36 cellular contexts compared by ENCODE assay signal in genomic region chr7:116045532-116045931, GRCh38. TPM values are rescaled to one million over a fixed set of nuclear protein-coding genes. Genes with fewer than 3 reads are reported as not detected.
DNase-seq lines count a peak whose midpoint lies in the region; ATAC-seq, FAIRE-seq and TF ChIP-seq lines count a peak whose summit lies in the region.
"Had no signal": no experiment of that assay in that cellular context is flagged by ENCODE, and none has a peak within 500 bp of the region (broad histone marks: within the 10 kb centered on the region; RNA-seq: fewer than 3 reads in every experiment).

No MANE protein-coding gene starts in this region.

- POLR2A ChIA-PET in activated CD4-positive, alpha-beta T cell treated with anti-CD3 and anti-CD28 coated beads for 36 hours (lab: Charles Lee), result no interaction called here

- peaks cover 3% of the 10 kb centered on the region for H3K9me3 Mint-ChIP-seq in activated CD4-positive, alpha-beta T cell treated with anti-CD3 and anti-CD28 coated beads for 36 hours (ENCODE audit: low read depth)

- no peaks in the 10 kb centered on the region for H3K36me3 Mint-ChIP-seq in activated CD4-positive, alpha-beta T cell treated with anti-CD3 and anti-CD28 coated beads for 36 hours (ENCODE audit: low read depth)
- H3K36me3 Mint-ChIP-seq: CD14-positive monocyte; CD4-positive, alpha-beta memory T cell; CD4-positive, CD25-positive, alpha-beta regulatory T cell; CD8-positive, alpha-beta memory T cell; CD8-positive, alpha-beta T cell had no signal

- H3K27me3 ChIP-seq in OCI-LY3 (ENCODE audit: low read depth, low read length) (no peaks in the 10 kb centered on the region), right atrium auricular region (no peaks in the 10 kb centered on the region)
- H3K27me3 ChIP-seq: BE2C; BLaER1; BLaER1 treated with 17β-estradiol and CSF1 and Interleukin-3, amounts not matched to agents 10 nM and 100 nM had no signal

- CTCF ChIA-PET in activated CD4-positive, alpha-beta T cell treated with anti-CD3 and anti-CD28 coated beads for 36 hours (lab: Charles Lee), result no interaction called here

- peaks cover 28% of the 10 kb centered on the region for H3K36me3 ChIP-seq in OCI-LY3 (replicated peaks; ENCODE audit: low read depth, low read length)
- H3K36me3 ChIP-seq in kidney (ENCODE audit: control insufficient read depth in 1 of 2, insufficient read depth in 2 of 2, low read length in 2 of 2), result no peaks in the 10 kb centered on the region
- H3K36me3 ChIP-seq in right atrium auricular region, result no peaks in the 10 kb centered on the region
- H3K36me3 ChIP-seq: BE2C; BLaER1; BLaER1 treated with 17β-estradiol and CSF1 and Interleukin-3, amounts not matched to agents 10 nM and 100 nM had no signal

- H3K27ac ChIP-seq in OCI-LY3 (ENCODE audit: low read length) (0 out of 2 replicates have a peak overlapping the region, but pooled peaks have one; percentile 50), kidney (ENCODE audit: low read depth in 2 of 2, low read length in 2 of 2) (no peak overlapping the region), right atrium auricular region (no peak overlapping the region)
- H3K27ac ChIP-seq: 22Rv1; A549; BLaER1; BLaER1 treated with 17β-estradiol and CSF1 and Interleukin-3, amounts not matched to agents 10 nM and 100 nM; C4-2B had no signal

- TF ChIP-seq CTCF in OCI-LY3 (IDR thresholded peaks at IDR 0.05; ENCODE audit: low read depth, low read length) (no peak), kidney (IDR thresholded peaks at IDR 0.05; ENCODE audit: borderline replicate concordance, extremely low read depth, insufficient read depth) (no peak), right atrium auricular region (IDR thresholded peaks at IDR 0.05) (no peak)

- H3K4me1 ChIP-seq in OCI-LY3 (ENCODE audit: low read length) (peaks cover 52% of the 10 kb centered on the region), kidney (ENCODE audit: control insufficient read depth in 1 of 2, insufficient read depth in 1 of 2, low read depth in 1 of 2, low read length in 2 of 2) (no peaks in the 10 kb centered on the region), right atrium auricular region (no peaks in the 10 kb centered on the region)
- H3K4me1 ChIP-seq: A549, BE2C, BLaER1, Caco-2 had no signal

- no peak overlapping the region for H3K4me3 Mint-ChIP-seq in activated CD4-positive, alpha-beta T cell treated with anti-CD3 and anti-CD28 coated beads for 36 hours
- H3K4me3 Mint-ChIP-seq: B cell; CD14-positive monocyte; CD4-positive, alpha-beta memory T cell; CD4-positive, alpha-beta T cell; CD4-positive, CD25-positive, alpha-beta regulatory T cell; CD8-positive, alpha-beta memory T cell; CD8-positive, alpha-beta T cell had no signal

- H3K4me2 ChIP-seq in OCI-LY3 (ENCODE audit: low read length), result no peak overlapping the region
- H3K4me2 ChIP-seq: A549; BLaER1; BLaER1 treated with 17β-estradiol and CSF1 and Interleukin-3, amounts not matched to agents 10 nM and 100 nM had no signal

- H3K4me1 Mint-ChIP-seq in activated CD4-positive, alpha-beta T cell treated with anti-CD3 and anti-CD28 coated beads for 36 hours, result no peaks in the 10 kb centered on the region
- H3K4me1 Mint-ChIP-seq: CD14-positive monocyte; CD4-positive, alpha-beta memory T cell; CD4-positive, CD25-positive, alpha-beta regulatory T cell; CD8-positive, alpha-beta memory T cell had no signal

- no peak overlapping the region for H3K27ac Mint-ChIP-seq in activated CD4-positive, alpha-beta T cell treated with anti-CD3 and anti-CD28 coated beads for 36 hours
- H3K27ac Mint-ChIP-seq: B cell; CD14-positive monocyte; CD4-positive, alpha-beta memory T cell; CD4-positive, alpha-beta T cell; CD4-positive, CD25-positive, alpha-beta regulatory T cell; CD8-positive, alpha-beta T cell had no signal

- no peak for FAIRE-seq in kidney (lab: Jason Lieb, UNC)
- FAIRE-seq: A204.1, A549, D721Med had no signal

- no peak overlapping the region for H3K9ac ChIP-seq in OCI-LY3 (ENCODE audit: low read length)
- H3K9ac ChIP-seq in kidney (ENCODE audit: low read length in 2 of 2), result no peak overlapping the region
- H3K9ac ChIP-seq: BLaER1; BLaER1 treated with 17β-estradiol and CSF1 and Interleukin-3, amounts not matched to agents 10 nM and 100 nM had no signal

- no peaks in the 10 kb centered on the region for H3K9me3 ChIP-seq in OCI-LY3 (ENCODE audit: insufficient read depth, low read length)
- H3K9me3 ChIP-seq in kidney (ENCODE audit: control insufficient read depth in 1 of 2, low read length in 2 of 2), result peaks cover 0 to 2% of the 10 kb centered on the region in 2 donors
- H3K9me3 ChIP-seq in right atrium auricular region, result no peaks in the 10 kb centered on the region
- H3K9me3 ChIP-seq: A549, BE2C, Caco-2 had no signal

- peaks cover 84% of the 10 kb centered on the region for H4K20me1 ChIP-seq in OCI-LY3 (ENCODE audit: insufficient read depth, low read length)
- H4K20me1 ChIP-seq: BLaER1; BLaER1 treated with 17β-estradiol and CSF1 and Interleukin-3, amounts not matched to agents 10 nM and 100 nM had no signal

- no peak overlapping the region for H3K4me3 ChIP-seq in OCI-LY3 (ENCODE audit: low read length)
- no peak overlapping the region for H3K4me3 ChIP-seq in kidney (ENCODE audit: low read length in 2 of 2)
- no peak overlapping the region for H3K4me3 ChIP-seq in right atrium auricular region
- H3K4me3 ChIP-seq: A549; BLaER1; BLaER1 treated with 17β-estradiol and CSF1 and Interleukin-3, amounts not matched to agents 10 nM and 100 nM had no signal

- intact Hi-C loops in kidney (cut with DNase I) (no loop called here), posterior vena cava (cut with DNase I) (no loop called here)
- intact Hi-C loops in activated CD4-positive, alpha-beta T cell treated with anti-CD3 and anti-CD28 coated beads for 36 hours (cut with DNase I, micrococcal nuclease), result no loop called here

- peak; percentile 37 for DNase-seq in kidney
- peak; percentile 60 for DNase-seq in posterior vena cava (ENCODE audit: low spot score)
- DNase-seq in right atrium auricular region (ENCODE audit: low spot score), result no peak
- DNase-seq in activated CD4-positive, alpha-beta T cell treated with anti-CD3 and anti-CD28 coated beads for 36 hours, result no peak
- DNase-seq: 8988T; ACHN; AML-193; BE2C; C1 segment of cervical spinal cord; Caco-2; Calu3; CD4-positive, alpha-beta memory T cell; CD4-positive, alpha-beta T cell; CD4-positive, CD25-positive, alpha-beta regulatory T cell; CD8-positive, alpha-beta memory T cell; CD8-positive, alpha-beta T cell; COR-L47; DMS 273 treated with DMSO at 0.1 percent for 48 hours; DMS153; DMS53; DMS79; DMS79 treated with DMSO at 0.1 percent for 48 hours; DND-41; EL had no signal

- H2AFZ ChIP-seq in OCI-LY3 (ENCODE audit: low read depth, low read length), result no peak overlapping the region

- peaks cover 94% of the 10 kb centered on the region for H3K79me2 ChIP-seq in OCI-LY3 (ENCODE audit: low read length)

- ATAC-seq in GM19455 (IDR thresholded peaks at IDR 0.05; ENCODE audit: unreplicated experiment), result no peak
- ATAC-seq in activated CD4-positive, alpha-beta T cell treated with anti-CD3 and anti-CD28 coated beads for 36 hours, result no peak
- ATAC-seq: A549; CD8-positive, alpha-beta T cell had no signal

- H3K27me3 Mint-ChIP-seq in activated CD4-positive, alpha-beta T cell treated with anti-CD3 and anti-CD28 coated beads for 36 hours, result no peaks in the 10 kb centered on the region
- H3K27me3 Mint-ChIP-seq: B cell; CD4-positive, alpha-beta T cell; CD4-positive, CD25-positive, alpha-beta regulatory T cell; CD8-positive, alpha-beta memory T cell had no signal

RNA-seq across cellular contexts. Expression of gene TFEC, which starts 15.0 kb away (rescaled TPM):
- total RNA-seq in kidney (14.4 TPM), posterior vena cava (10 to 100 TPM in 1 of 2 donors, 1 to 10 TPM in 1; 8.0 to 13.5 TPM), right atrium auricular region (1 to 10 TPM; 1.9 to 2.1 TPM)
- 10.0 TPM for polyA plus RNA-seq in kidney (ENCODE audit: insufficient read depth, low read depth, low replicate concordance)
- not detected for total RNA-seq in activated CD4-positive, alpha-beta T cell treated with anti-CD3 and anti-CD28 coated beads for 36 hours
- total RNA-seq: Calu3; CD4-positive, alpha-beta T cell; CD8-positive, alpha-beta T cell had no signal
- polyA plus RNA-seq: BJ; CD4-positive, CD25-positive, alpha-beta regulatory T cell; CD8-positive, alpha-beta memory T cell had no signal

Comparison
In these comparisons a context has a peak if more than half of its experiments do, and no peak if none do; other contexts are left out.
1. DNase-seq: peak in kidney (single experiment) and posterior vena cava (single experiment); none in right atrium auricular region (single experiment) and activated CD4-positive, alpha-beta T cell treated with anti-CD3 and anti-CD28 coated beads for 36 hours (single experiment).